ENCODE assay signal across 2 cellular contexts in genomic region chr1:42873670-42874069, GRCh38.
TF ChIP-seq lines count a peak whose summit lies in the region.

No MANE protein-coding gene starts in this region.

TF ChIP-seq in GM12891, 5 proteins besides CTCF, POLR2A, EP300 and RAD21:
- TF ChIP-seq POU2F2 (IDR thresholded peaks at IDR 0.05; ENCODE audit: low read depth, low read length), result no peak
- TF ChIP-seq SPI1 (IDR thresholded peaks at IDR 0.05; ENCODE audit: low read depth, low read length), result peak; percentile 79

TF ChIP-seq in K562, 482 proteins besides CTCF, POLR2A, EP300 and RAD21 (continues in another document):
- TF ChIP-seq TCFL5 (CRISPR knock-in tag; conservative IDR thresholded peaks at IDR 0.05), result no peak
- TF ChIP-seq ATF1 (CRISPR knock-in tag; IDR thresholded peaks at IDR 0.05), result no peak
- no peak for TF ChIP-seq ATF1 (tag; IDR thresholded peaks at IDR 0.05)
- TF ChIP-seq ZMIZ1 (IDR thresholded peaks at IDR 0.05; ENCODE audit: low read depth in 2 of 2, low read length in 2 of 2), result no peak
- no peak for TF ChIP-seq MYBL2 (IDR thresholded peaks at IDR 0.05; ENCODE audit: low read depth)
- TF ChIP-seq MYBL2 (CRISPR knock-in tag; IDR thresholded peaks at IDR 0.05; ENCODE audit: borderline replicate concordance), result no peak
- no peak for TF ChIP-seq SRSF9 (IDR thresholded peaks at IDR 0.05; ENCODE audit: borderline replicate concordance, low read depth, low read length)
- no peak for TF ChIP-seq UBTF (IDR thresholded peaks at IDR 0.05; ENCODE audit: borderline replicate concordance in 1 of 2, low read depth in 2 of 2, low read length in 2 of 2)
- TF ChIP-seq TCF7 (IDR thresholded peaks at IDR 0.05; ENCODE audit: borderline replicate concordance), result no peak
- TF ChIP-seq BHLHE40 (IDR thresholded peaks at IDR 0.05; ENCODE audit: low read length), result no peak
- TF ChIP-seq SMARCE1 (IDR thresholded peaks at IDR 0.05), result peak; percentile 79; the same call in 1 of the 2 replicates
- no peak for TF ChIP-seq ZNF76 (CRISPR knock-in tag; IDR thresholded peaks at IDR 0.05; ENCODE audit: borderline replicate concordance)
- TF ChIP-seq SAFB2 (IDR thresholded peaks at IDR 0.05; ENCODE audit: borderline replicate concordance, low read depth, low read length, severe bottlenecking), result no peak
- no peak for TF ChIP-seq ZNF436 (CRISPR knock-in tag; IDR thresholded peaks at IDR 0.05)
- TF ChIP-seq MLX (CRISPR knock-in tag; conservative IDR thresholded peaks at IDR 0.05), result no peak
- peak; percentile 15 for TF ChIP-seq CCNT2 (IDR thresholded peaks at IDR 0.05; ENCODE audit: borderline replicate concordance, extremely low read depth, insufficient read length, low read depth, low read length)
- TF ChIP-seq KAT8 (IDR thresholded peaks at IDR 0.05; ENCODE audit: low read depth), result no peak
- no peak for TF ChIP-seq HNRNPLL (IDR thresholded peaks at IDR 0.05; ENCODE audit: low read depth, low read length, poor library complexity, severe bottlenecking)
- no peak for TF ChIP-seq RHOXF2B (CRISPR knock-in tag; conservative IDR thresholded peaks at IDR 0.05)
- no peak for TF ChIP-seq ZNF740 (CRISPR knock-in tag; IDR thresholded peaks at IDR 0.05)
- no peak for TF ChIP-seq ZNF740 (tag; IDR thresholded peaks at IDR 0.05)
- no peak for TF ChIP-seq PRMT5 (CRISPR knock-in tag; IDR thresholded peaks at IDR 0.05)
- no peak for TF ChIP-seq PTBP1 (IDR thresholded peaks at IDR 0.05; ENCODE audit: low read depth, low read length)
- no peak for TF ChIP-seq GTF2F1 (IDR thresholded peaks at IDR 0.05; ENCODE audit: low read depth, low read length)
- TF ChIP-seq ZNF174 (CRISPR knock-in tag; IDR thresholded peaks at IDR 0.05), result no peak
- TF ChIP-seq SUPT5H (IDR thresholded peaks at IDR 0.05), result no peak
- TF ChIP-seq KLF16 (IDR thresholded peaks at IDR 0.05), result no peak; the same call in 1 of the 2 replicates
- TF ChIP-seq NCOA2 (IDR thresholded peaks at IDR 0.05; ENCODE audit: partially characterized antibody in 2 of 2), result no peak
- no peak for TF ChIP-seq ZNF134 (CRISPR knock-in tag; conservative IDR thresholded peaks at IDR 0.05)
- no peak for TF ChIP-seq CCAR2 (IDR thresholded peaks at IDR 0.05; ENCODE audit: low read depth, low read length)
- no peak for TF ChIP-seq ETS1 (conservative IDR thresholded peaks at IDR 0.05; ENCODE audit: control insufficient read depth, low read depth, low read length)
- no peak for TF ChIP-seq SMC3 (conservative IDR thresholded peaks at IDR 0.05; ENCODE audit: insufficient read depth, low read depth, low read length)
- no peak for TF ChIP-seq CBX2 (IDR thresholded peaks at IDR 0.05; ENCODE audit: insufficient read depth, low read length, poor library complexity, severe bottlenecking)
- no peak for TF ChIP-seq ZKSCAN3 (CRISPR knock-in tag; IDR thresholded peaks at IDR 0.05)
- TF ChIP-seq SAP30 (IDR thresholded peaks at IDR 0.05; ENCODE audit: borderline replicate concordance, insufficient read depth, low read depth, low read length, poor library complexity, severe bottlenecking), result no peak
- TF ChIP-seq ZNF282 (CRISPR knock-in tag; IDR thresholded peaks at IDR 0.05), result no peak
- TF ChIP-seq FOXK2 (conservative IDR thresholded peaks at IDR 0.05 in 1 of 2, IDR thresholded peaks at IDR 0.05 in 1 of 2; ENCODE audit: low read depth in 2 of 2), result no peak
- TF ChIP-seq IRF1 (CRISPR knock-in tag; IDR thresholded peaks at IDR 0.05; ENCODE audit: borderline replicate concordance), result no peak
- no peak for TF ChIP-seq YY1 (IDR thresholded peaks at IDR 0.05; ENCODE audit: borderline replicate concordance in 1 of 3, control insufficient read depth in 1 of 3, extremely low read depth in 1 of 3, insufficient read depth in 3 of 3, insufficient read length in 1 of 3, insufficient replicate concordance in 2 of 3, low read depth in 1 of 3, low read length in 2 of 3)
- TF ChIP-seq FOXA1 (IDR thresholded peaks at IDR 0.05; ENCODE audit: borderline replicate concordance), result no peak
- no peak for TF ChIP-seq RBM34 (IDR thresholded peaks at IDR 0.05; ENCODE audit: borderline replicate concordance, insufficient read depth, low read length)
- TF ChIP-seq PYGO2 (tag; IDR thresholded peaks at IDR 0.05), result no peak
- TF ChIP-seq TRIM25 (IDR thresholded peaks at IDR 0.05; ENCODE audit: borderline replicate concordance), result no peak
- TF ChIP-seq ZBTB8A (IDR thresholded peaks at IDR 0.05; ENCODE audit: partially characterized antibody), result no peak
- TF ChIP-seq ZNF280A (IDR thresholded peaks at IDR 0.05; ENCODE audit: low read depth, partially characterized antibody), result no peak
- TF ChIP-seq NR3C1 (CRISPR knock-in tag; IDR thresholded peaks at IDR 0.05), result no peak
- TF ChIP-seq FOXP4 (CRISPR knock-in tag; IDR thresholded peaks at IDR 0.05; ENCODE audit: borderline replicate concordance), result no peak
